ENCODE assay signal across 25 cellular contexts in genomic region chr16:73768786-73769203, GRCh38.
A peak's percentile ranks its signal among the peaks of the same experiment; 100 is the strongest.
DNase-seq lines count a peak whose midpoint lies in the region; ATAC-seq and TF ChIP-seq lines count a peak whose summit lies in the region.
"Had no signal": no experiment of that assay in that cellular context is flagged by ENCODE, and none has a peak within 500 bp of the region (broad histone marks: within the 10 kb centered on the region; RNA-seq: fewer than 3 reads in every experiment).

No MANE protein-coding gene starts in this region.

- DNase-seq in A172 (ENCODE audit: low spot score) = peak; percentile 31
- peak; percentile 35 for DNase-seq in HS-5 (ENCODE audit: low read depth)
- peak; percentile 65 for DNase-seq in brain pericyte (ENCODE audit: low read depth, low spot score)
- no peak for DNase-seq in C1 segment of cervical spinal cord (lab: John Stamatoyannopoulos, UW)
- no peak for DNase-seq in NCI-H1694 treated with DMSO at 0.1 percent for 48 hours (lab: John Stamatoyannopoulos, UW)
- DNase-seq in NCI-H2081 (lab: John Stamatoyannopoulos, UW) = no peak
- DNase-seq: activated CD8-positive, alpha-beta memory T cell treated with anti-CD3 and anti-CD28 coated beads for 24 hours; activated naive CD4-positive, alpha-beta T cell treated with anti-CD3 and anti-CD28 coated beads, Interleukin-2, amount 10 ng/mL, durations not matched to agents 7 days and 5 days; activated T-cell treated with anti-CD3 and anti-CD28 coated beads, Interleukin-2, amount 50 U/mL, for 4 hours; CD4-positive, CD25-positive, alpha-beta regulatory T cell; foreskin fibroblast; GDM1; immature natural killer cell; left lung; NCI-H1048; NCI-H1930; PC-9; posterior cingulate gyrus; stimulated activated CD4-positive, alpha-beta T cell treated with anti-CD3 and anti-CD28 coated beads, Interleukin-1b, Interleukin-23, amount 100 ng/mL, for 48 hours had no signal

- H3K4me1 ChIP-seq in liver (ENCODE audit: control insufficient read depth in 4 of 4, insufficient read depth in 4 of 4, low read length in 3 of 4) = no peaks in the 10 kb centered on the region
- H3K4me1 ChIP-seq: HAP-1, left lung, suprapubic skin, vagina had no signal

- H3K27me3 ChIP-seq in liver (ENCODE audit: control insufficient read depth in 4 of 4, insufficient read depth in 4 of 4, low read length in 3 of 4) = no peaks in the 10 kb centered on the region
- H3K27me3 ChIP-seq: hepatocyte, left lung, suprapubic skin, vagina had no signal

- H3K4me3 ChIP-seq in liver (ENCODE audit: low read depth in 1 of 3, low read length in 3 of 3) = no peak overlapping the region
- H3K4me3 ChIP-seq: HAP-1, hepatocyte, left lung, PC-9, suprapubic skin, vagina had no signal

- no peak for TF ChIP-seq RAD21 in liver (IDR thresholded peaks at IDR 0.05)

- no peaks in the 10 kb centered on the region for H3K36me3 ChIP-seq in liver (ENCODE audit: control insufficient read depth in 4 of 4, insufficient read depth in 3 of 4, low read depth in 1 of 4, low read length in 3 of 4)
- H3K36me3 ChIP-seq: HAP-1, left lung, suprapubic skin, vagina had no signal

- 62% methylated on average over 3 of the region's 3 CpGs for WGBS in liver

- TF ChIP-seq CTCF in liver (IDR thresholded peaks at IDR 0.05; ENCODE audit: low read depth, low read length, missing input control) = no peak

- no peak overlapping the region for H3K27ac ChIP-seq in liver (ENCODE audit: low read depth in 1 of 2, low read length in 2 of 2)
- H3K27ac ChIP-seq: hepatocyte, left lung, PC-9, suprapubic skin, vagina had no signal

- no peaks in the 10 kb centered on the region for H3K9me3 ChIP-seq in liver (ENCODE audit: control insufficient read depth in 4 of 4, low read length in 3 of 4)
- H3K9me3 ChIP-seq: HAP-1, left lung, suprapubic skin, vagina had no signal

- no peak for ATAC-seq in SK-N-SH treated with all-trans-retinoic acid at 6 μM for 48 hours
- ATAC-seq: activated T-cell treated with anti-CD3 and anti-CD28 coated beads, Interleukin-2, amount 50 U/mL, for 4 hours; left lung had no signal

- no peak overlapping the region for H3K9ac ChIP-seq in liver (ENCODE audit: low read depth in 1 of 2, low read length in 2 of 2)

TF ChIP-seq in liver, 16 proteins besides CTCF, POLR2A, EP300 and RAD21:
- no peak for TF ChIP-seq FOXA1 (IDR thresholded peaks at IDR 0.05)
- no peak for TF ChIP-seq RXRA (IDR thresholded peaks at IDR 0.05)
- no peak for TF ChIP-seq EGR1 (IDR thresholded peaks at IDR 0.05; ENCODE audit: low read depth in 2 of 2)
- TF ChIP-seq NR2F2 (IDR thresholded peaks at IDR 0.05) = peak; percentile 29

TF ChIP-seq in SK-N-SH treated with all-trans-retinoic acid at 6 μM for 48 hours, 23 proteins besides CTCF, POLR2A, EP300 and RAD21:
- TF ChIP-seq ESRRG (CRISPR knock-in tag; IDR thresholded peaks at IDR 0.05) (no peak), PATZ1 (CRISPR knock-in tag; IDR thresholded peaks at IDR 0.05; ENCODE audit: borderline replicate concordance) (no peak), ZFP3 (CRISPR knock-in tag; IDR thresholded peaks at IDR 0.05) (no peak), ZNF565 (CRISPR knock-in tag; conservative IDR thresholded peaks at IDR 0.05; ENCODE audit: low read depth) (no peak), CSRNP3 (CRISPR knock-in tag; IDR thresholded peaks at IDR 0.05) (no peak), TCF4 (CRISPR knock-in tag; IDR thresholded peaks at IDR 0.05; ENCODE audit: borderline replicate concordance) (no peak), CREB5 (CRISPR knock-in tag; IDR thresholded peaks at IDR 0.05; ENCODE audit: low read depth) (no peak), POU6F1 (CRISPR knock-in tag; IDR thresholded peaks at IDR 0.05; ENCODE audit: borderline replicate concordance, low read depth) (no peak), ZFP30 (CRISPR knock-in tag; IDR thresholded peaks at IDR 0.05) (no peak), CSDC2 (CRISPR knock-in tag; IDR thresholded peaks at IDR 0.05) (no peak), BACH2 (CRISPR knock-in tag; IDR thresholded peaks at IDR 0.05; ENCODE audit: borderline replicate concordance) (no peak), OSR1 (CRISPR knock-in tag; IDR thresholded peaks at IDR 0.05) (no peak), PPARA (CRISPR knock-in tag; IDR thresholded peaks at IDR 0.05; ENCODE audit: borderline replicate concordance) (no peak), ISL1 (CRISPR knock-in tag; IDR thresholded peaks at IDR 0.05) (no peak; the same call in none of the 2 replicates), ZC3H10 (CRISPR knock-in tag; IDR thresholded peaks at IDR 0.05) (no peak), ARNTL (CRISPR knock-in tag; IDR thresholded peaks at IDR 0.05; ENCODE audit: borderline replicate concordance, low read depth) (no peak), RARB (CRISPR knock-in tag; IDR thresholded peaks at IDR 0.05) (no peak)

Comparison
In these comparisons a context has a peak if more than half of its experiments do, and no peak if none do; other contexts are left out.
1. DNase-seq: peak in A172 (single experiment), HS-5 (single experiment) and brain pericyte (single experiment); none in C1 segment of cervical spinal cord (0 of 14), NCI-H1694 treated with DMSO at 0.1 percent for 48 hours (single experiment) and NCI-H2081 (0 of 2).